23 cellular contexts compared by ENCODE assay signal in genomic region chr12:163406-163986, GRCh38. TPM values are rescaled to one million over a fixed set of nuclear protein-coding genes. Genes with fewer than 3 reads are reported as not detected.
A peak's percentile ranks its signal among the peaks of the same experiment; 100 is the strongest.
DNase-seq lines count a peak whose midpoint lies in the region; ATAC-seq, FAIRE-seq and TF ChIP-seq lines count a peak whose summit lies in the region.
"Had no signal": no experiment of that assay in that cellular context is flagged by ENCODE, and none has a peak within 500 bp of the region (broad histone marks: within the 10 kb centered on the region; RNA-seq: fewer than 3 reads in every experiment).

No MANE protein-coding gene starts in this region.

- H2AFZ ChIP-seq in GM23248, result no peak overlapping the region

- H3K9me3 ChIP-seq in BLaER1 (no peaks in the 10 kb centered on the region), GM23248 (ENCODE audit: low read depth) (no peaks in the 10 kb centered on the region)
- H3K9me3 ChIP-seq: A549, Caco-2 had no signal

- ATAC-seq in HG03521 (IDR thresholded peaks at IDR 0.05; ENCODE audit: unreplicated experiment) (no peak), GM19023 (IDR thresholded peaks at IDR 0.05; ENCODE audit: unreplicated experiment) (no peak)
- ATAC-seq: CD8-positive, alpha-beta T cell had no signal

- peaks cover 43% of the 10 kb centered on the region for H3K4me1 ChIP-seq in BLaER1
- H3K4me1 ChIP-seq in GM23248 (ENCODE audit: insufficient read depth), result no peaks in the 10 kb centered on the region
- H3K4me1 ChIP-seq: A549 had no signal

- H3K9ac ChIP-seq in BLaER1 (no peak overlapping the region), GM23248 (no peak overlapping the region)

- H3K36me3 ChIP-seq in BLaER1 (no peaks in the 10 kb centered on the region), bronchial epithelial cell (ENCODE audit: control insufficient read depth, insufficient read depth, low read length) (no peaks in the 10 kb centered on the region), GM23248 (ENCODE audit: low read depth) (no peaks in the 10 kb centered on the region)

- no peak overlapping the region for H3K4me3 ChIP-seq in BLaER1
- no peak overlapping the region for H3K4me3 ChIP-seq in bronchial epithelial cell (ENCODE audit: low read depth, low read length)
- no peak overlapping the region for H3K4me3 ChIP-seq in GM23248
- H3K4me3 ChIP-seq: A549 had no signal

- WGBS in GM23248 (ENCODE audit: low coverage in 1 of 2, low lambda C conversion rate in 2 of 2, missing lambda C conversion rate in 2 of 2), 2 experiments, result 72% methylated on average over 25 to 26 of the region's 26 CpGs

- no peaks in the 10 kb centered on the region for H3K9me2 ChIP-seq in GM23248 (ENCODE audit: insufficient read depth)

- TF ChIP-seq CTCF in bronchial epithelial cell (IDR thresholded peaks at IDR 0.05; ENCODE audit: insufficient read depth, low read length, severe bottlenecking), result no peak

- H4K20me1 ChIP-seq in BLaER1 (no peaks in the 10 kb centered on the region), GM23248 (ENCODE audit: insufficient read depth) (no peaks in the 10 kb centered on the region)

- DNase-seq in DMS53 treated with DMSO at 0.1 percent for 48 hours (lab: John Stamatoyannopoulos, UW; ENCODE audit: unreplicated experiment) (peak; percentile 78), MV-4-11 (lab: John Stamatoyannopoulos, UW) (peak; percentile 46), bronchial epithelial cell (ENCODE audit: low read depth) (no peak), RCC 7860 (ENCODE audit: low spot score) (no peak), GM23248 (no peak)
- DNase-seq: AML-193; Caco-2; CD8-positive, alpha-beta T cell; GF-D8; HFFc6; KG1; NCI-H1105 treated with DMSO at 0.1 percent for 48 hours; NCI-H146; NCI-H2107; SHP77 treated with DMSO at 0.1 percent for 48 hours had no signal

- H3F3A ChIP-seq in GM23248 (ENCODE audit: insufficient read depth), result no peaks in the 10 kb centered on the region

- H3K27me3 ChIP-seq in BLaER1 (no peaks in the 10 kb centered on the region), bronchial epithelial cell (ENCODE audit: control insufficient read depth, insufficient read depth, low read length) (peaks cover 6% of the 10 kb centered on the region), GM23248 (replicated peaks; ENCODE audit: insufficient read depth) (peaks cover 26% of the 10 kb centered on the region)

- in situ Hi-C loops in GM23248 (cut with MboI), result no loop called here

- FAIRE-seq in bronchial epithelial cell (lab: Jason Lieb, UNC) (peak; percentile 80), RCC 7860 (lab: Jason Lieb, UNC) (no peak)
- FAIRE-seq: A549, GM19239, H54 had no signal

- H3K4me2 ChIP-seq in BLaER1 (peak overlapping the region; percentile 65), GM23248 (ENCODE audit: unreplicated experiment) (no peak overlapping the region)
- H3K4me2 ChIP-seq: A549 had no signal

- no peaks in the 10 kb centered on the region for H3K79me2 ChIP-seq in GM23248 (ENCODE audit: insufficient read depth)

- H3K27ac ChIP-seq in BLaER1, result peak overlapping the region; percentile 38; the same call in 1 of the 2 replicates
- H3K27ac ChIP-seq in GM23248, result no peak overlapping the region
- H3K27ac ChIP-seq: A549, C4-2B, RWPE1 had no signal

RNA-seq across cellular contexts. Expression of gene SLC6A12, which starts 50.5 kb away (rescaled TPM):
- 0.26 TPM in 1 of 2 replicates, not detected in the other for total RNA-seq in bronchial epithelial cell
- not detected in 2 replicates for total RNA-seq in GM23248 (2014; rRNA removed; shearing (Covaris generic))
- polyA plus RNA-seq in GM23248 (2016; fragmentation: Nextera tagmentation; extraction: Ambion mirVana), result not detected in 2 replicates
- total RNA-seq: CD8-positive, alpha-beta T cell; HFFc6 had no signal

Comparison
In these comparisons a context has a peak if more than half of its experiments do, and no peak if none do; other contexts are left out.
1. DNase-seq: peak in DMS53 treated with DMSO at 0.1 percent for 48 hours (single experiment) and MV-4-11 (single experiment); none in bronchial epithelial cell (single experiment), RCC 7860 (single experiment) and GM23248 (single experiment).